28 cellular contexts compared by ENCODE assay signal in the genomic region with DNA sequence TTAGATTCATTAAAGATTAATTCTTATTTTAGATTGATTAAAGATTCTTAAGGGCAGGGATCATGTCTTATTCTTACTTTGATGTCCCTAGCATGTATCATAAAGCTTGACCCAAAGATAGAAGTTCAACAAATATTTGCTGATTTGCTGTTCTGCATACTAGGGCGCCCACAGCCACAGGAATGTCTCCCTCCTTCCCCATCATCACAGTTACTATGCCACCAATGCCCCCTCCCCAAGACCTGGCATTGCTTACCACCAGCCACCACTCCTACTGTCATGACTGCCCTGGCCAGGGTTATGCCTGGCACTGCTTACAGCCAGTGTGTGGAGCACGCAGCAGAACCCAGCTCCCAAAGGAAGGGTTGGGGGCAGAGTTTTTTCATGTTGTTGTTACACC.
"Had no signal": no experiment of that assay in that cellular context is flagged by ENCODE, and none has a peak within 500 bp of the region (broad histone marks: within the 10 kb centered on the region; RNA-seq: fewer than 3 reads in every experiment).

No MANE protein-coding gene starts in this region.

- H3K4me2 ChIP-seq: hepatocyte had no signal

- H2AFZ ChIP-seq: hepatocyte had no signal

- H3K36me3 Mint-ChIP-seq: activated naive CD8-positive, alpha-beta T cell had no signal

- H3K9me3 ChIP-seq: esophagus muscularis mucosa, gastrocnemius medialis, heart right ventricle had no signal

- H3K27me3 ChIP-seq: brain microvascular endothelial cell, esophagus muscularis mucosa, foreskin keratinocyte, gastrocnemius medialis, heart right ventricle, hepatocyte had no signal

- H3K9me3 Mint-ChIP-seq: activated CD4-positive, alpha-beta memory T cell treated with anti-CD3 and anti-CD28 coated beads, Interleukin-2, amount 10 ng/mL, durations not matched to agents 7 days and 5 days; activated CD4-positive, alpha-beta T cell treated with anti-CD3 and anti-CD28 coated beads, Interleukin-2, amount 10 ng/mL, durations not matched to agents 7 days and 5 days; activated T-cell treated with anti-CD3 and anti-CD28 coated beads, Interleukin-2, amount 50 U/mL, for 24 hours; activated T-cell treated with anti-CD3 and anti-CD28 coated beads, Interleukin-2, amount 50 U/mL, for 72 hours; effector memory CD8-positive, alpha-beta T cell had no signal

- H3K4me3 Mint-ChIP-seq: activated CD4-positive, alpha-beta memory T cell treated with anti-CD3 and anti-CD28 coated beads, Interleukin-2, amount 10 ng/mL, durations not matched to agents 7 days and 5 days; activated CD4-positive, alpha-beta T cell treated with anti-CD3 and anti-CD28 coated beads, Interleukin-2, amount 10 ng/mL, durations not matched to agents 7 days and 5 days; activated naive CD8-positive, alpha-beta T cell; activated T-cell treated with anti-CD3 and anti-CD28 coated beads, Interleukin-2, amount 50 U/mL, for 24 hours; activated T-cell treated with anti-CD3 and anti-CD28 coated beads, Interleukin-2, amount 50 U/mL, for 72 hours; effector memory CD8-positive, alpha-beta T cell had no signal

- H3K27ac ChIP-seq: brain microvascular endothelial cell, esophagus muscularis mucosa, foreskin keratinocyte, gastrocnemius medialis, heart right ventricle, hepatocyte had no signal

- ATAC-seq: activated T-cell treated with anti-CD3 and anti-CD28 coated beads, Interleukin-2, amount 50 U/mL, for 72 hours; effector memory CD8-positive, alpha-beta T cell; gastrocnemius medialis; heart right ventricle had no signal

- H3K4me3 ChIP-seq: esophagus muscularis mucosa, gastrocnemius medialis, heart right ventricle, hepatocyte had no signal

- DNase-seq: activated CD4-positive, alpha-beta memory T cell treated with anti-CD3 and anti-CD28 coated beads, Interleukin-2, amount 10 ng/mL, durations not matched to agents 7 days and 5 days; activated CD4-positive, alpha-beta T cell treated with anti-CD3 and anti-CD28 coated beads for 4 hours; activated CD4-positive, alpha-beta T cell treated with anti-CD3 and anti-CD28 coated beads, Interleukin-2, amount 10 ng/mL, durations not matched to agents 7 days and 5 days; activated CD4-positive, alpha-beta T cell treated with anti-CD3 and anti-CD28 coated beads, Interleukin-2, amount 50 U/mL, for 4 hours; activated CD4-positive, CD25-positive, alpha-beta regulatory T cell; activated CD4-positive, CD25-positive, alpha-beta regulatory T cell treated with anti-CD3 and anti-CD28 coated beads, Interleukin-2, amount 50 U/mL, for 72 hours; activated CD8-positive, alpha-beta memory T cell treated with anti-CD3 and anti-CD28 coated beads, Interleukin-2, amount 50 U/mL, for 48 hours; activated gamma-delta T cell; activated naive CD4-positive, alpha-beta T cell; activated naive CD4-positive, alpha-beta T cell treated with anti-CD3 and anti-CD28 coated beads, Interleukin-2, amount 50 U/mL, for 16 hours; activated T-cell treated with anti-CD3 and anti-CD28 coated beads for 4 hours; activated T-cell treated with anti-CD3 and anti-CD28 coated beads, Interleukin-2, amount 50 U/mL, for 24 hours; activated T-cell treated with anti-CD3 and anti-CD28 coated beads, Interleukin-2, amount 50 U/mL, for 72 hours; amniotic stem cell; anterior cingulate cortex; brain microvascular endothelial cell; cortex of kidney; dermis blood vessel endothelial cell; effector CD4-positive, alpha-beta T cell; effector memory CD8-positive, alpha-beta T cell; erythroblast; gastrocnemius medialis; heart right ventricle; T-helper 2 cell had no signal

- H3K36me3 ChIP-seq: brain microvascular endothelial cell, esophagus muscularis mucosa, gastrocnemius medialis, heart right ventricle had no signal

- H3K27ac Mint-ChIP-seq: activated CD4-positive, alpha-beta memory T cell treated with anti-CD3 and anti-CD28 coated beads, Interleukin-2, amount 10 ng/mL, durations not matched to agents 7 days and 5 days; activated CD4-positive, alpha-beta T cell treated with anti-CD3 and anti-CD28 coated beads, Interleukin-2, amount 10 ng/mL, durations not matched to agents 7 days and 5 days; activated naive CD8-positive, alpha-beta T cell; activated T-cell treated with anti-CD3 and anti-CD28 coated beads, Interleukin-2, amount 50 U/mL, for 24 hours; activated T-cell treated with anti-CD3 and anti-CD28 coated beads, Interleukin-2, amount 50 U/mL, for 72 hours; effector memory CD8-positive, alpha-beta T cell had no signal

- H3K4me1 Mint-ChIP-seq: activated CD4-positive, alpha-beta memory T cell treated with anti-CD3 and anti-CD28 coated beads, Interleukin-2, amount 10 ng/mL, durations not matched to agents 7 days and 5 days; activated CD4-positive, alpha-beta T cell treated with anti-CD3 and anti-CD28 coated beads, Interleukin-2, amount 10 ng/mL, durations not matched to agents 7 days and 5 days had no signal
